2 cellular contexts compared by ENCODE assay signal in genomic region chr7:50667789-50668226, GRCh38.
TF ChIP-seq lines count a peak whose summit lies in the region.

No MANE protein-coding gene starts in this region.

TF ChIP-seq in endothelial cell of umbilical vein, 7 proteins besides CTCF, POLR2A, EP300 and RAD21 (continued from another document):
- no peak for TF ChIP-seq FOS (IDR thresholded peaks at IDR 0.05; ENCODE audit: borderline replicate concordance, insufficient read depth, low read length)
- TF ChIP-seq GATA2 (IDR thresholded peaks at IDR 0.05; ENCODE audit: insufficient read depth, insufficient read length, low read depth, low read length), result no peak
- no peak for TF ChIP-seq EZH2 (IDR thresholded peaks at IDR 0.05; ENCODE audit: borderline replicate concordance, low read depth, low read length, severe bottlenecking)

TF ChIP-seq in SK-N-SH treated with all-trans-retinoic acid at 6 μM for 48 hours, 23 proteins besides CTCF, POLR2A, EP300 and RAD21 (continued from another document):
- TF ChIP-seq TCF4 (CRISPR knock-in tag; IDR thresholded peaks at IDR 0.05; ENCODE audit: borderline replicate concordance) (no peak), TOX (CRISPR knock-in tag; IDR thresholded peaks at IDR 0.05; ENCODE audit: borderline replicate concordance) (no peak), OSR1 (CRISPR knock-in tag; IDR thresholded peaks at IDR 0.05) (no peak), ZNF70 (CRISPR knock-in tag; IDR thresholded peaks at IDR 0.05) (no peak), ZC3H10 (CRISPR knock-in tag; IDR thresholded peaks at IDR 0.05) (no peak), GLIS3 (CRISPR knock-in tag; IDR thresholded peaks at IDR 0.05) (no peak), TSHZ2 (CRISPR knock-in tag; IDR thresholded peaks at IDR 0.05) (no peak), ZFP30 (CRISPR knock-in tag; IDR thresholded peaks at IDR 0.05) (no peak), BACH2 (CRISPR knock-in tag; IDR thresholded peaks at IDR 0.05; ENCODE audit: borderline replicate concordance) (no peak), SNAI2 (CRISPR knock-in tag; IDR thresholded peaks at IDR 0.05) (no peak)
